Comparison of ENCODE assay signal across 8 cellular contexts in the genomic region with DNA sequence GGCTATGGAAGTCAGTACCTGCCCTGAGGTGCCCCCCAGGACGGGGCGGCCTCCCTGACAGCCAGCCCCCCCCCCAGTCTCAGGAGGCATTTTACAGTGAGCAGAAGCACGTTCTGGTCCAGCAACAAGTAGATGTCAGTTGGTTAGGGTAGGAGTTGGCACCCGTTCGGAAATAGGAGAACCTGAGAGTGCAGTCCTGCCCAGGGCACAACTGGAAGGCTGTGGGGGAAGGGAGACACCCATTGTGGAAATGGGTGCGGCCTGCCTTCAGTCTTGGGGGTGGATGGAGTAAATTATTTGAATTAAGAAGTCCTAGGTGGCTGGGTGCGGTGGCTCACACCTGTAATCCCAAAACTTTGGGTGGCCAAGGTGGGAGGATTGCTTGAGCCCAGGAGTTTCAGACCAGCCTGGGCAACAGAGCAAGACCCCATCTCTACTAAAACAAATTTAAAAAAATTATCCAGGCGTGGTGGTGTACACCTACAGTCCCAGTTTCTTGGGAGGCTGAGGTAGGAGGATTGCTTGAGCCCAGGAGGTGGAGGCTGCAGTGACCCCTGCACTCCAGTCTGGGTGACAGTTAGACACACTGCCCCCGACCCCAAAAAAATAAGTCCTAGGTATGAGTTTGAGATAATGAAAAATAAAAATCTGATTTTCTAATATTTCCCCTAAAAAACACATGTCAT. TPM values are rescaled to one million over a fixed set of nuclear protein-coding genes. Genes with fewer than 3 reads are reported as not detected.
DNase-seq lines count a peak whose midpoint lies in the region; ATAC-seq and TF ChIP-seq lines count a peak whose summit lies in the region.

No MANE protein-coding gene starts in this region.

- intact Hi-C loops in thyroid gland (cut with DNase I), result no loop called here

- DNase-seq in activated T-cell treated with anti-CD3 and anti-CD28 coated beads, Interleukin-2, amount 50 U/mL, for 24 hours, result no peak
- no peak for DNase-seq in activated T-cell treated with anti-CD3 and anti-CD28 coated beads, Interleukin-2, amount 50 U/mL, for 1 hour
- DNase-seq in activated naive CD4-positive, alpha-beta T cell treated with anti-CD3 and anti-CD28 coated beads, Interleukin-2, amount 50 U/mL, for 72 hours (ENCODE audit: low spot score in 2 of 2), result no peak
- peak; percentile 56 for DNase-seq in left lobe of liver (ENCODE audit: low spot score)
- peak; percentile 72 to 73 for DNase-seq in thyroid gland
- DNase-seq in NK-92 treated with Interleukin-12 subunit alpha and Interleukin-12 subunit beta, amount 100 ng/mL, for 24 hours (lab: John Stamatoyannopoulos, UW), result no peak

- no peak for TF ChIP-seq POLR2A in thyroid gland (IDR thresholded peaks at IDR 0.05)

- H3K27me3 ChIP-seq in thyroid gland, result no peaks in the 10 kb centered on the region

- ATAC-seq in activated naive CD4-positive, alpha-beta T cell treated with anti-CD3 and anti-CD28 coated beads, Interleukin-2, amount 50 U/mL, for 72 hours, result no peak
- ATAC-seq in left lobe of liver, result no peak
- no peak for ATAC-seq in GM21447 (IDR thresholded peaks at IDR 0.05; ENCODE audit: unreplicated experiment)
- ATAC-seq in GM19455 (IDR thresholded peaks at IDR 0.05; ENCODE audit: unreplicated experiment), result no peak

- H3K4me3 Mint-ChIP-seq in activated T-cell treated with anti-CD3 and anti-CD28 coated beads, Interleukin-2, amount 50 U/mL, for 24 hours, result peak overlapping the region; percentile 91

- no peaks in the 10 kb centered on the region for H3K9me3 Mint-ChIP-seq in activated T-cell treated with anti-CD3 and anti-CD28 coated beads, Interleukin-2, amount 50 U/mL, for 24 hours
- H3K9me3 Mint-ChIP-seq in activated naive CD4-positive, alpha-beta T cell treated with anti-CD3 and anti-CD28 coated beads, Interleukin-2, amount 50 U/mL, for 72 hours, result no peaks in the 10 kb centered on the region

- H3K27ac Mint-ChIP-seq in activated T-cell treated with anti-CD3 and anti-CD28 coated beads, Interleukin-2, amount 50 U/mL, for 24 hours, result peak overlapping the region; percentile 97
- peak overlapping the region; percentile 95 to 99 for H3K27ac Mint-ChIP-seq in activated naive CD4-positive, alpha-beta T cell treated with anti-CD3 and anti-CD28 coated beads, Interleukin-2, amount 50 U/mL, for 72 hours

- peaks cover 54% of the 10 kb centered on the region for H3K36me3 Mint-ChIP-seq in activated T-cell treated with anti-CD3 and anti-CD28 coated beads, Interleukin-2, amount 50 U/mL, for 24 hours (ENCODE audit: low read depth)
- H3K36me3 Mint-ChIP-seq in activated naive CD4-positive, alpha-beta T cell treated with anti-CD3 and anti-CD28 coated beads, Interleukin-2, amount 50 U/mL, for 72 hours, result peaks cover 34 to 38% of the 10 kb centered on the region in 2 donors

- WGBS in thyroid gland, 2 donors, result 19 to 26% methylated on average over 6 to 9 of the region's 9 CpGs

- peaks cover 61 to 86% of the 10 kb centered on the region in 2 donors for H3K4me1 ChIP-seq in thyroid gland

- H3K27me3 Mint-ChIP-seq in activated T-cell treated with anti-CD3 and anti-CD28 coated beads, Interleukin-2, amount 50 U/mL, for 24 hours, result no peaks in the 10 kb centered on the region

- no peaks in the 10 kb centered on the region for H3K9me3 ChIP-seq in thyroid gland

- no peak for TF ChIP-seq CTCF in thyroid gland (IDR thresholded peaks at IDR 0.05)

- H3K4me3 ChIP-seq in thyroid gland (replicated peaks in 1 of 3), result peak overlapping the region; percentile 5 to 82 (median 48)

- peaks cover 73% of the 10 kb centered on the region for H3K4me1 Mint-ChIP-seq in activated T-cell treated with anti-CD3 and anti-CD28 coated beads, Interleukin-2, amount 50 U/mL, for 24 hours (ENCODE audit: low read depth)

- H3K36me3 ChIP-seq in thyroid gland, result peaks cover 42 to 52% of the 10 kb centered on the region in 2 donors

- H3K27ac ChIP-seq in thyroid gland, result peak overlapping the region; percentile 84 to 95 (median 93)

RNA-seq across cellular contexts. Expression of gene CIRBP, which starts 1.2 kb away (rescaled TPM):
- 100 to 1,000 TPM; 148 to 157 TPM for total RNA-seq in activated naive CD4-positive, alpha-beta T cell treated with anti-CD3 and anti-CD28 coated beads, Interleukin-2, amount 50 U/mL, for 72 hours
- total RNA-seq in left lobe of liver, result 125 TPM
- total RNA-seq in thyroid gland, result 1,000 to 10,000 TPM in 2 of 4 donors, 100 to 1,000 TPM in 2; 679 to 1,194 (median 893) TPM

RNA-seq across cellular contexts. Expression of gene FAM174C, which starts 5.0 kb away (rescaled TPM):
- total RNA-seq in activated naive CD4-positive, alpha-beta T cell treated with anti-CD3 and anti-CD28 coated beads, Interleukin-2, amount 50 U/mL, for 72 hours, result 10 to 100 TPM; 42.1 to 76.0 TPM
- total RNA-seq in left lobe of liver (48.0 TPM), thyroid gland (100 to 1,000 TPM in 1 of 4 donors, 10 to 100 TPM in 3; 50.8 to 114 (median 64.6) TPM)

RNA-seq across cellular contexts. Expression of gene EFNA2, which starts 15.4 kb away (rescaled TPM):
- total RNA-seq in activated naive CD4-positive, alpha-beta T cell treated with anti-CD3 and anti-CD28 coated beads, Interleukin-2, amount 50 U/mL, for 72 hours, result under 1 TPM in 1 of 2 donors, not detected in 1; 0.25 TPM
- total RNA-seq in left lobe of liver (8.6 TPM), thyroid gland (not detected)

RNA-seq across cellular contexts. Expression of gene MIDN, which starts 21.9 kb away (rescaled TPM):
- 100 to 1,000 TPM in 1 of 2 donors, 10 to 100 TPM in 1; 52.9 to 113 TPM for total RNA-seq in activated naive CD4-positive, alpha-beta T cell treated with anti-CD3 and anti-CD28 coated beads, Interleukin-2, amount 50 U/mL, for 72 hours
- total RNA-seq in left lobe of liver, result 51.7 TPM
- total RNA-seq in thyroid gland, result 10 to 100 TPM; 16.2 to 89.2 (median 17.9) TPM

RNA-seq across cellular contexts. Expression of gene ATP5F1D, which starts 28.8 kb away (rescaled TPM):
- 100 to 1,000 TPM; 114 to 201 TPM for total RNA-seq in activated naive CD4-positive, alpha-beta T cell treated with anti-CD3 and anti-CD28 coated beads, Interleukin-2, amount 50 U/mL, for 72 hours
- 282 TPM for total RNA-seq in left lobe of liver
- total RNA-seq in thyroid gland, result 100 to 1,000 TPM in 1 of 4 donors, 10 to 100 TPM in 3; 39.2 to 182 (median 83.0) TPM

Comparison
In these comparisons a context has a peak if more than half of its experiments do, and no peak if none do; other contexts are left out.
1. DNase-seq: peak in left lobe of liver (single experiment) and thyroid gland (2 of 2); none in activated T-cell treated with anti-CD3 and anti-CD28 coated beads, Interleukin-2, amount 50 U/mL, for 24 hours (single experiment), activated T-cell treated with anti-CD3 and anti-CD28 coated beads, Interleukin-2, amount 50 U/mL, for 1 hour (single experiment), activated naive CD4-positive, alpha-beta T cell treated with anti-CD3 and anti-CD28 coated beads, Interleukin-2, amount 50 U/mL, for 72 hours (0 of 2) and NK-92 treated with Interleukin-12 subunit alpha and Interleukin-12 subunit beta, amount 100 ng/mL, for 24 hours (single experiment).